20 cellular contexts compared by ENCODE assay signal in the genomic region with DNA sequence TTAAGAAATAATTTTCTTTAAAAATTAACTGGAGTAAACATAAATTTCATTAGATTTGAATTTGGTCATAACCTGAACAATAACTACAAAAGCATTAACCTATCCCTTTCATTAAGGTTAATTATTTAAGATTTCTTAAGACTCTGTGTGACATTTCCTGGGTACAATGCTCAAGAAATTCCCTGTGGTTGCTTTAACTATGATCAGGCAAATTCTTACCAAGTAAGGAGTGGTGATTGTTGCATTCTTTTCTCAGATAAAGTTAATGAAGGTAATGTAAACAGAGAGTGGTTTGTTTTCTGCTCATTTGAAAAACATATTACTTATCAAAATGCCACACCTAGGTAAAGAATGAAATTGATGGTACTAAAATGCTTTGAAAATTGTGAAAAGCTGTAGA.
DNase-seq lines count a peak whose midpoint lies in the region; ATAC-seq, FAIRE-seq and TF ChIP-seq lines count a peak whose summit lies in the region.
"Had no signal": no experiment of that assay in that cellular context is flagged by ENCODE, and none has a peak within 500 bp of the region (broad histone marks: within the 10 kb centered on the region; RNA-seq: fewer than 3 reads in every experiment).

No MANE protein-coding gene starts in this region.

- no peak for TF ChIP-seq EP300 in K562 (IDR thresholded peaks at IDR 0.05; ENCODE audit: low read length)

- no peak overlapping the region for H2BK120ac ChIP-seq in mesendoderm (ENCODE audit: low read depth, low read length)

- H3K27me3 ChIP-seq in GM23338 (ENCODE audit: insufficient read depth) (no peaks in the 10 kb centered on the region), K562 (ENCODE audit: control insufficient read depth in 2 of 2, insufficient read depth in 2 of 2, low read length in 2 of 2) (no peaks in the 10 kb centered on the region), mesendoderm (ENCODE audit: insufficient read depth, low read length, poor library complexity) (no peaks in the 10 kb centered on the region)

- peaks cover 10% of the 10 kb centered on the region for H3K9me2 ChIP-seq in GM23338 (ENCODE audit: insufficient read depth)

- H2BK15ac ChIP-seq in mesendoderm (replicated peaks; ENCODE audit: low read depth), result no peak overlapping the region

- CTCF ChIA-PET in K562 (lab: Yijun Ruan, JAX; ENCODE audit: low intra/inter-chr PET ratio), result interaction anchor here (0.6 kb wide), 1 partner anchor 190 kb away, joined by 3 read pairs; no protein-coding TSS in a partner anchor

- no peaks in the 10 kb centered on the region for H3K9me1 ChIP-seq in K562 (ENCODE audit: control insufficient read depth, insufficient read depth, low read length)

- 0 out of 2 replicates have a peak, but pooled peaks cover 3% of the 10 kb centered on the region for H3K9me3 ChIP-seq in K562 (replicated peaks; ENCODE audit: control insufficient read depth, insufficient read depth, low read depth, low read length)
- H3K9me3 ChIP-seq: A549, Caco-2, HAP-1 had no signal

- no peak overlapping the region for H3K4ac ChIP-seq in mesendoderm (ENCODE audit: low read depth, low read length)

- no peak overlapping the region for H2AFZ ChIP-seq in GM23338
- no peak overlapping the region for H2AFZ ChIP-seq in K562 (ENCODE audit: low read depth, low read length)

- no peak for DNase-seq in GM23338 (ENCODE audit: low spot score)
- no peak for DNase-seq in K562 (ENCODE audit: extremely low read depth in 1 of 4, low spot score in 3 of 4)
- DNase-seq in mesendoderm, result peak; percentile 71
- DNase-seq in progenitor cell of endocrine pancreas (ENCODE audit: low spot score, unreplicated experiment), result no peak
- no peak for DNase-seq in G401 (ENCODE audit: low spot score)
- DNase-seq in globus pallidus (ENCODE audit: low spot score), result no peak
- DNase-seq in T-helper 2 cell treated with Interferon-gamma antibody and Interleukin-4, amounts not matched to agents 5 μg/mL and 100 μg/mL, for 36 hours (ENCODE audit: low spot score), result no peak
- DNase-seq in DMS 273 treated with DMSO at 0.1 percent for 48 hours (lab: John Stamatoyannopoulos, UW), result no peak
- DNase-seq: AML-193; Caco-2; CD4-positive, alpha-beta T cell; DMS153; DMS79 treated with DMSO at 0.1 percent for 48 hours had no signal

- no peak overlapping the region for H2AK5ac ChIP-seq in mesendoderm (ENCODE audit: low read length)

- H3K79me2 ChIP-seq in GM23338 (replicated peaks; ENCODE audit: insufficient read depth) (no peaks in the 10 kb centered on the region), K562 (ENCODE audit: control insufficient read depth, insufficient read depth, low read length) (no peaks in the 10 kb centered on the region), mesendoderm (ENCODE audit: control insufficient read depth, insufficient read depth, low read length) (no peaks in the 10 kb centered on the region)

- ATAC-seq in GM23338 (no peak), K562 (no peak)
- ATAC-seq: A549, GM12878 had no signal

- H3K9ac ChIP-seq in K562 (ENCODE audit: insufficient read depth in 1 of 2, low read depth in 2 of 2, low read length in 2 of 2), result no peak overlapping the region
- H3K9ac ChIP-seq in mesendoderm (ENCODE audit: low read length), result no peak overlapping the region

- H3K36me3 Mint-ChIP-seq in GM23338 (ENCODE audit: low read depth), result no peaks in the 10 kb centered on the region
- H3K36me3 Mint-ChIP-seq in progenitor cell of endocrine pancreas (ENCODE audit: insufficient read depth), result no peaks in the 10 kb centered on the region
- no peaks in the 10 kb centered on the region for H3K36me3 Mint-ChIP-seq in T-helper 2 cell treated with Interferon-gamma antibody and Interleukin-4, amounts not matched to agents 5 μg/mL and 100 μg/mL, for 36 hours (ENCODE audit: low read depth)

- H3K4me2 ChIP-seq in GM23338 (no peak overlapping the region), K562 (ENCODE audit: insufficient read depth, low read length) (no peak overlapping the region), mesendoderm (ENCODE audit: low read length) (no peak overlapping the region)
- H3K4me2 ChIP-seq: A549 had no signal

- no peaks in the 10 kb centered on the region for H3K79me1 ChIP-seq in mesendoderm (ENCODE audit: low read length)

- H3K27me3 Mint-ChIP-seq in GM23338 (ENCODE audit: insufficient read depth, low read depth, poor library complexity) (no peaks in the 10 kb centered on the region), progenitor cell of endocrine pancreas (no peaks in the 10 kb centered on the region)
- H3K27me3 Mint-ChIP-seq in T-helper 2 cell treated with Interferon-gamma antibody and Interleukin-4, amounts not matched to agents 5 μg/mL and 100 μg/mL, for 36 hours (ENCODE audit: low read depth), result no peaks in the 10 kb centered on the region

- no peak overlapping the region for H4K5ac ChIP-seq in mesendoderm (ENCODE audit: low read length)

- TF ChIP-seq POLR2A in K562 (conservative IDR thresholded peaks at IDR 0.05), result no peak

- H3K56ac ChIP-seq in mesendoderm (ENCODE audit: low read length), result no peak overlapping the region

- H3K27ac ChIP-seq in GM23338 (ENCODE audit: low read depth) (no peak overlapping the region), K562 (ENCODE audit: extremely low read depth, low read depth, low read length) (no peak overlapping the region), mesendoderm (ENCODE audit: low read depth, low read length) (no peak overlapping the region)
- H3K27ac ChIP-seq: 22Rv1, A549, C4-2B had no signal

- H3K4me1 Mint-ChIP-seq in GM23338 (peaks cover 4% of the 10 kb centered on the region; the same call in 2 of the 3 replicates), progenitor cell of endocrine pancreas (ENCODE audit: low read depth) (peaks cover 11% of the 10 kb centered on the region)
- no peaks in the 10 kb centered on the region for H3K4me1 Mint-ChIP-seq in T-helper 2 cell treated with Interferon-gamma antibody and Interleukin-4, amounts not matched to agents 5 μg/mL and 100 μg/mL, for 36 hours (ENCODE audit: low read depth)

- no peak overlapping the region for H3K4me3 ChIP-seq in GM23338
- no peak overlapping the region for H3K4me3 ChIP-seq in K562
- H3K4me3 ChIP-seq in mesendoderm (ENCODE audit: low read length), result no peak overlapping the region
- H3K4me3 ChIP-seq: A549, GM12878, HAP-1 had no signal

- no peak for TF ChIP-seq CTCF in GM23338 (conservative IDR thresholded peaks at IDR 0.05; ENCODE audit: low read depth in 2 of 2)
- TF ChIP-seq CTCF in K562 (IDR thresholded peaks at IDR 0.05 in 2 of 3, conservative IDR thresholded peaks at IDR 0.05 in 1 of 3; ENCODE audit: insufficient read depth in 2 of 3, low read depth in 1 of 3, low read length in 3 of 3), result no peak
- TF ChIP-seq CTCF in progenitor cell of endocrine pancreas (IDR thresholded peaks at IDR 0.05; ENCODE audit: unreplicated experiment), result no peak

- H3K4me3 Mint-ChIP-seq in GM23338 (no peak overlapping the region), progenitor cell of endocrine pancreas (ENCODE audit: low read depth) (no peak overlapping the region)
- H3K4me3 Mint-ChIP-seq in T-helper 2 cell treated with Interferon-gamma antibody and Interleukin-4, amounts not matched to agents 5 μg/mL and 100 μg/mL, for 36 hours, result no peak overlapping the region
- H3K4me3 Mint-ChIP-seq: CD4-positive, alpha-beta T cell had no signal

- no peak for FAIRE-seq in K562 (lab: Jason Lieb, UNC)
- FAIRE-seq: A549, D721Med, GM12878, H1 had no signal

- peak overlapping the region; percentile 57; the same call in 1 of the 2 replicates for H3K27ac Mint-ChIP-seq in GM23338
- H3K27ac Mint-ChIP-seq in progenitor cell of endocrine pancreas, result peak overlapping the region; percentile 63
- H3K27ac Mint-ChIP-seq in T-helper 2 cell treated with Interferon-gamma antibody and Interleukin-4, amounts not matched to agents 5 μg/mL and 100 μg/mL, for 36 hours, result no peak overlapping the region
- H3K27ac Mint-ChIP-seq: CD4-positive, alpha-beta T cell had no signal

- no peaks in the 10 kb centered on the region for H4K20me1 ChIP-seq in GM23338 (replicated peaks; ENCODE audit: insufficient read depth)
- H4K20me1 ChIP-seq in K562 (replicated peaks; ENCODE audit: control insufficient read depth, insufficient read depth, low read length), result no peaks in the 10 kb centered on the region

- H3K23ac ChIP-seq in mesendoderm (ENCODE audit: low read length), result no peak overlapping the region

- intact Hi-C loops in K562 (cut with micrococcal nuclease), result no loop called here

- H4K8ac ChIP-seq in mesendoderm (ENCODE audit: low read depth, low read length), result no peak overlapping the region

- H2BK5ac ChIP-seq in mesendoderm (ENCODE audit: low read length), result no peak overlapping the region

- no peaks in the 10 kb centered on the region for H3K9me3 Mint-ChIP-seq in GM23338
- H3K9me3 Mint-ChIP-seq in progenitor cell of endocrine pancreas (ENCODE audit: low read depth), result no peaks in the 10 kb centered on the region
- no peaks in the 10 kb centered on the region for H3K9me3 Mint-ChIP-seq in T-helper 2 cell treated with Interferon-gamma antibody and Interleukin-4, amounts not matched to agents 5 μg/mL and 100 μg/mL, for 36 hours
- H3K9me3 Mint-ChIP-seq: CD4-positive, alpha-beta T cell had no signal

- no peak for TF ChIP-seq RAD21 in K562 (CRISPR knock-in tag; conservative IDR thresholded peaks at IDR 0.05 in 1 of 2, IDR thresholded peaks at IDR 0.05 in 1 of 2)

- POLR2A ChIA-PET in K562 (lab: Yijun Ruan, JAX), result no interaction called here

- no TSS peak for BruUV-seq in K562 (replicated peaks; lab: Mats Ljungman, UMichigan)

- no peaks in the 10 kb centered on the region for H3K36me3 ChIP-seq in GM23338 (ENCODE audit: insufficient read depth)
- H3K36me3 ChIP-seq in K562 (ENCODE audit: control insufficient read depth, insufficient read depth, low read length), result no peaks in the 10 kb centered on the region
- H3K36me3 ChIP-seq in mesendoderm (ENCODE audit: control insufficient read depth, insufficient read depth, low read length), result no peaks in the 10 kb centered on the region
- H3K36me3 ChIP-seq: HAP-1 had no signal

- in situ Hi-C loops in K562 (cut with MboI), result no loop called here
- in situ Hi-C loops in G401 (cut with HindIII; ENCODE audit: low sequenced_read_pairs), result no loop called here

- no peaks in the 10 kb centered on the region for H3F3A ChIP-seq in GM23338 (replicated peaks; ENCODE audit: low read depth)

- H3K4me1 ChIP-seq in GM23338 (ENCODE audit: insufficient read depth) (no peaks in the 10 kb centered on the region), K562 (replicated peaks in 1 of 2; ENCODE audit: control insufficient read depth in 2 of 2, insufficient read depth in 2 of 2, low read length in 2 of 2) (no peaks in the 10 kb centered on the region), mesendoderm (ENCODE audit: control insufficient read depth, low read depth, low read length) (peaks cover 7% of the 10 kb centered on the region)
- H3K4me1 ChIP-seq: A549, HAP-1 had no signal

- no peak overlapping the region for H3K18ac ChIP-seq in mesendoderm (ENCODE audit: low read length)

TF ChIP-seq in GM23338, 12 proteins besides CTCF, POLR2A, EP300 and RAD21 (continues in another document):
- TF ChIP-seq ZNF114 (CRISPR knock-in tag; IDR thresholded peaks at IDR 0.05) (no peak), STAT1 (IDR thresholded peaks at IDR 0.05; ENCODE audit: unreplicated experiment) (no peak)

TF ChIP-seq in K562, 482 proteins besides CTCF, POLR2A, EP300 and RAD21:
- TF ChIP-seq CHD1 (IDR thresholded peaks at IDR 0.05; ENCODE audit: low read length), result no peak
- TF ChIP-seq ZNF507 (tag; conservative IDR thresholded peaks at IDR 0.05), result 0 out of 2 replicates have a peak, but pooled peaks have one; percentile 8
